19 cellular contexts compared by ENCODE assay signal in the genomic region with DNA sequence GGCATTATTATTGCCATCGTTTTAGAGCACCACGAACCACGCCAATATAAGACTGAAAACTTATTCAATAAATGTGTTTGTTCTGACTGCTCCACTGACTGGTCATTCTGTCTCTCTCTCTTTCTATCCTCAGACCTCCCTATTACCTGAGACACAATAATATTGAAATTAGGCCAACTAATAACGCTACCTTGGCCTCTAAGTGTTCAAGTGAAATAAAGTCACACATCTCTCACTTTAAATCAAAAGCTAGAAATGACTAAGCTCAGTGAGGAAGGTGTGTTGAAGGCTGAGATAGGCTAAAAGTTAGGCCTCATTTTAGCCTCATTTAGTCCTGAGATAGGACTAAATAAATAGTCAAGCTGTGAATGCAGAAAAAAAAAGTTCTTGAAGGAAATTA. TPM values are rescaled to one million over a fixed set of nuclear protein-coding genes. Genes with fewer than 3 reads are reported as not detected.
A peak's percentile ranks its signal among the peaks of the same experiment; 100 is the strongest.
DNase-seq lines count a peak whose midpoint lies in the region; ATAC-seq lines count a peak whose summit lies in the region.
"Had no signal": no experiment of that assay in that cellular context is flagged by ENCODE, and none has a peak within 500 bp of the region (broad histone marks: within the 10 kb centered on the region; RNA-seq: fewer than 3 reads in every experiment).

No MANE protein-coding gene starts in this region.

- WGBS in right cardiac atrium = 93% methylated on average over 4 of the region's 4 CpGs

- DNase-seq in right cardiac atrium (no peak), KG1 (lab: John Stamatoyannopoulos, UW) (no peak), MV-4-11 (lab: John Stamatoyannopoulos, UW) (no peak)
- DNase-seq: activated effector memory CD4-positive, alpha-beta T cell treated with Interleukin-2 at 50 U/mL for 16 hours; Caco-2; effector CD8-positive, alpha-beta T cell; heart right ventricle; mammary epithelial cell; naive B cell; NCI-H1436 treated with DMSO at 0.1 percent for 48 hours; pancreas; stimulated activated CD4-positive, alpha-beta T cell treated with anti-CD3 and anti-CD28 coated beads, Interleukin-4, amount 100 ng/mL, for 4 hours; tibial artery had no signal

- H3K4me1 ChIP-seq in right cardiac atrium (ENCODE audit: control insufficient read depth, insufficient read depth, low read length) = no peaks in the 10 kb centered on the region
- H3K4me1 ChIP-seq: Caco-2, pancreas, tibial artery had no signal

- H3K9me3 ChIP-seq in right cardiac atrium (ENCODE audit: control insufficient read depth, low read length) = no peaks in the 10 kb centered on the region
- H3K9me3 ChIP-seq: Caco-2, heart right ventricle, pancreas, tibial artery had no signal

- peak; percentile 64 for ATAC-seq in GM18519 (IDR thresholded peaks at IDR 0.05; ENCODE audit: low FRiP score, unreplicated experiment)
- ATAC-seq in GM19455 (IDR thresholded peaks at IDR 0.05; ENCODE audit: unreplicated experiment) = peak; percentile 77
- ATAC-seq in HG02759 (IDR thresholded peaks at IDR 0.05; ENCODE audit: unreplicated experiment) = peak; percentile 90
- ATAC-seq in HG03439 (IDR thresholded peaks at IDR 0.05; ENCODE audit: unreplicated experiment) = peak; percentile 88
- ATAC-seq in right cardiac atrium = no peak
- no peak for ATAC-seq in GM21367 (IDR thresholded peaks at IDR 0.05; ENCODE audit: unreplicated experiment)
- ATAC-seq: heart right ventricle, pancreas had no signal

- intact Hi-C loops in right cardiac atrium (cut with DNase I) = loop anchor here in 1 of 4 donors (10.0 kb wide), 1 partner anchor 285 kb away; no protein-coding TSS in a partner anchor

- H3K27ac ChIP-seq in right cardiac atrium (ENCODE audit: low read length) = no peak overlapping the region
- H3K27ac ChIP-seq: heart right ventricle, pancreas, tibial artery had no signal

- H3K27me3 ChIP-seq in right cardiac atrium (ENCODE audit: control insufficient read depth, insufficient read depth) = no peaks in the 10 kb centered on the region
- H3K27me3 ChIP-seq: heart right ventricle, pancreas, tibial artery had no signal

- no peak overlapping the region for H3K4me3 ChIP-seq in right cardiac atrium (ENCODE audit: low read length)
- H3K4me3 ChIP-seq: heart right ventricle, pancreas, tibial artery had no signal

RNA-seq across cellular contexts. Expression of gene G6PC2, which starts 38.8 kb away (rescaled TPM):
- total RNA-seq in right cardiac atrium = not detected
- not detected for polyA plus RNA-seq in right cardiac atrium
- total RNA-seq: Caco-2, fibroblast of lung, mammary epithelial cell had no signal
- polyA plus RNA-seq: fibroblast of lung, heart right ventricle, mammary epithelial cell had no signal

RNA-seq across cellular contexts. Expression of gene SPC25, which starts 49.7 kb away (rescaled TPM):
- under 1 TPM in 3 of 4 donors, not detected in 1; 0.31 to 0.53 (median 0.46) TPM for total RNA-seq in right cardiac atrium
- polyA plus RNA-seq in right cardiac atrium = not detected

Comparison
In these comparisons a context has a peak if more than half of its experiments do, and no peak if none do; other contexts are left out.
1. ATAC-seq: peak in GM18519 (single experiment), GM19455 (single experiment), HG02759 (single experiment) and HG03439 (single experiment); none in right cardiac atrium (0 of 2) and GM21367 (single experiment).